1 cellular context compared by ENCODE assay signal in genomic region chr20:62806383-62807050, GRCh38.
TF ChIP-seq lines count a peak whose summit lies in the region.

No MANE protein-coding gene starts in this region.

TF ChIP-seq in HEK293, 187 proteins besides CTCF, POLR2A, EP300 and RAD21 (continued from another document):
- 0 out of 2 replicates have a peak, but pooled peaks have one; percentile 16 for TF ChIP-seq ZBTB10 (tag by site-specific recombination; IDR thresholded peaks at IDR 0.05)
- no peak for TF ChIP-seq ZNF423 (tag by site-specific recombination; IDR thresholded peaks at IDR 0.05)
- TF ChIP-seq ZNF610 (tag by site-specific recombination; IDR thresholded peaks at IDR 0.05; ENCODE audit: borderline replicate concordance), result no peak
- TF ChIP-seq, protein P1, sequence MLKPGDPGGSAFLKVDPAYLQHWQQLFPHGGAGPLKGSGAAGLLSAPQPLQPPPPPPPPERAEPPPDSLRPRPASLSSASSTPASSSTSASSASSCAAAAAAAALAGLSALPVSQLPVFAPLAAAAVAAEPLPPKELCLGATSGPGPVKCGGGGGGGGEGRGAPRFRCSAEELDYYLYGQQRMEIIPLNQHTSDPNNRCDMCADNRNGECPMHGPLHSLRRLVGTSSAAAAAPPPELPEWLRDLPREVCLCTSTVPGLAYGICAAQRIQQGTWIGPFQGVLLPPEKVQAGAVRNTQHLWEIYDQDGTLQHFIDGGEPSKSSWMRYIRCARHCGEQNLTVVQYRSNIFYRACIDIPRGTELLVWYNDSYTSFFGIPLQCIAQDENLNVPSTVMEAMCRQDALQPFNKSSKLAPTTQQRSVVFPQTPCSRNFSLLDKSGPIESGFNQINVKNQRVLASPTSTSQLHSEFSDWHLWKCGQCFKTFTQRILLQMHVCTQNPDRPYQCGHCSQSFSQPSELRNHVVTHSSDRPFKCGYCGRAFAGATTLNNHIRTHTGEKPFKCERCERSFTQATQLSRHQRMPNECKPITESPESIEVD (tag by site-specific recombination; IDR thresholded peaks at IDR 0.05), result no peak
- TF ChIP-seq, protein P2, sequence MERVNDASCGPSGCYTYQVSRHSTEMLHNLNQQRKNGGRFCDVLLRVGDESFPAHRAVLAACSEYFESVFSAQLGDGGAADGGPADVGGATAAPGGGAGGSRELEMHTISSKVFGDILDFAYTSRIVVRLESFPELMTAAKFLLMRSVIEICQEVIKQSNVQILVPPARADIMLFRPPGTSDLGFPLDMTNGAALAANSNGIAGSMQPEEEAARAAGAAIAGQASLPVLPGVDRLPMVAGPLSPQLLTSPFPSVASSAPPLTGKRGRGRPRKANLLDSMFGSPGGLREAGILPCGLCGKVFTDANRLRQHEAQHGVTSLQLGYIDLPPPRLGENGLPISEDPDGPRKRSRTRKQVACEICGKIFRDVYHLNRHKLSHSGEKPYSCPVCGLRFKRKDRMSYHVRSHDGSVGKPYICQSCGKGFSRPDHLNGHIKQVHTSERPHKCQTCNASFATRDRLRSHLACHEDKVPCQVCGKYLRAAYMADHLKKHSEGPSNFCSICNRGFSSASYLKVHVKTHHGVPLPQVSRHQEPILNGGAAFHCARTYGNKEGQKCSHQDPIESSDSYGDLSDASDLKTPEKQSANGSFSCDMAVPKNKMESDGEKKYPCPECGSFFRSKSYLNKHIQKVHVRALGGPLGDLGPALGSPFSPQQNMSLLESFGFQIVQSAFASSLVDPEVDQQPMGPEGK (tag by site-specific recombination; IDR thresholded peaks at IDR 0.05), result 0 out of 2 replicates have a peak, but pooled peaks have one; percentile 18
- no peak for TF ChIP-seq ZNF16 (tag by site-specific recombination; IDR thresholded peaks at IDR 0.05; ENCODE audit: low read depth)
- TF ChIP-seq ZBTB8A (tag by site-specific recombination; IDR thresholded peaks at IDR 0.05), result 0 out of 2 replicates have a peak, but pooled peaks have one; percentile 23
- TF ChIP-seq, protein P3, sequence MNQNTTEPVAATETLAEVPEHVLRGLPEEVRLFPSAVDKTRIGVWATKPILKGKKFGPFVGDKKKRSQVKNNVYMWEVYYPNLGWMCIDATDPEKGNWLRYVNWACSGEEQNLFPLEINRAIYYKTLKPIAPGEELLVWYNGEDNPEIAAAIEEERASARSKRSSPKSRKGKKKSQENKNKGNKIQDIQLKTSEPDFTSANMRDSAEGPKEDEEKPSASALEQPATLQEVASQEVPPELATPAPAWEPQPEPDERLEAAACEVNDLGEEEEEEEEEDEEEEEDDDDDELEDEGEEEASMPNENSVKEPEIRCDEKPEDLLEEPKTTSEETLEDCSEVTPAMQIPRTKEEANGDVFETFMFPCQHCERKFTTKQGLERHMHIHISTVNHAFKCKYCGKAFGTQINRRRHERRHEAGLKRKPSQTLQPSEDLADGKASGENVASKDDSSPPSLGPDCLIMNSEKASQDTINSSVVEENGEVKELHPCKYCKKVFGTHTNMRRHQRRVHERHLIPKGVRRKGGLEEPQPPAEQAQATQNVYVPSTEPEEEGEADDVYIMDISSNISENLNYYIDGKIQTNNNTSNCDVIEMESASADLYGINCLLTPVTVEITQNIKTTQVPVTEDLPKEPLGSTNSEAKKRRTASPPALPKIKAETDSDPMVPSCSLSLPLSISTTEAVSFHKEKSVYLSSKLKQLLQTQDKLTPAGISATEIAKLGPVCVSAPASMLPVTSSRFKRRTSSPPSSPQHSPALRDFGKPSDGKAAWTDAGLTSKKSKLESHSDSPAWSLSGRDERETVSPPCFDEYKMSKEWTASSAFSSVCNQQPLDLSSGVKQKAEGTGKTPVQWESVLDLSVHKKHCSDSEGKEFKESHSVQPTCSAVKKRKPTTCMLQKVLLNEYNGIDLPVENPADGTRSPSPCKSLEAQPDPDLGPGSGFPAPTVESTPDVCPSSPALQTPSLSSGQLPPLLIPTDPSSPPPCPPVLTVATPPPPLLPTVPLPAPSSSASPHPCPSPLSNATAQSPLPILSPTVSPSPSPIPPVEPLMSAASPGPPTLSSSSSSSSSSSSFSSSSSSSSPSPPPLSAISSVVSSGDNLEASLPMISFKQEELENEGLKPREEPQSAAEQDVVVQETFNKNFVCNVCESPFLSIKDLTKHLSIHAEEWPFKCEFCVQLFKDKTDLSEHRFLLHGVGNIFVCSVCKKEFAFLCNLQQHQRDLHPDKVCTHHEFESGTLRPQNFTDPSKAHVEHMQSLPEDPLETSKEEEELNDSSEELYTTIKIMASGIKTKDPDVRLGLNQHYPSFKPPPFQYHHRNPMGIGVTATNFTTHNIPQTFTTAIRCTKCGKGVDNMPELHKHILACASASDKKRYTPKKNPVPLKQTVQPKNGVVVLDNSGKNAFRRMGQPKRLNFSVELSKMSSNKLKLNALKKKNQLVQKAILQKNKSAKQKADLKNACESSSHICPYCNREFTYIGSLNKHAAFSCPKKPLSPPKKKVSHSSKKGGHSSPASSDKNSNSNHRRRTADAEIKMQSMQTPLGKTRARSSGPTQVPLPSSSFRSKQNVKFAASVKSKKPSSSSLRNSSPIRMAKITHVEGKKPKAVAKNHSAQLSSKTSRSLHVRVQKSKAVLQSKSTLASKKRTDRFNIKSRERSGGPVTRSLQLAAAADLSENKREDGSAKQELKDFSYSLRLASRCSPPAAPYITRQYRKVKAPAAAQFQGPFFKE (tag by site-specific recombination; IDR thresholded peaks at IDR 0.05; ENCODE audit: borderline replicate concordance), result no peak
- TF ChIP-seq ZNF555 (tag by site-specific recombination; conservative IDR thresholded peaks at IDR 0.05), result no peak
